ENCODE assay signal across 8 cellular contexts in genomic region chr19:14283813-14284520, GRCh38.
DNase-seq lines count a peak whose midpoint lies in the region; ATAC-seq, FAIRE-seq and TF ChIP-seq lines count a peak whose summit lies in the region.
"Not testable (repeated sequence)": the region's sequence is repeated elsewhere in the genome, so short reads cannot be mapped to it uniquely, and the experiment has no call there.

No MANE protein-coding gene starts in this region.

- not testable (repeated sequence) for H3K27ac Mint-ChIP-seq in activated T-helper 2 cell treated with anti-CD3 and anti-CD28 coated beads, Interferon-gamma antibody, Interleukin-2, Interleukin-4, amounts not matched to agents 10 μg/mL and 5 μg/mL and 100 μg/mL, durations not matched to agents 14 hours and 24 hours and 36 hours

- H3K4me3 ChIP-seq in GM12865 (ENCODE audit: low read depth, low read length) = not testable (repeated sequence)

- H3K4me3 Mint-ChIP-seq in activated T-helper 2 cell treated with anti-CD3 and anti-CD28 coated beads, Interferon-gamma antibody, Interleukin-2, Interleukin-4, amounts not matched to agents 10 μg/mL and 5 μg/mL and 100 μg/mL, durations not matched to agents 14 hours and 24 hours and 36 hours (ENCODE audit: low read depth) = not testable (repeated sequence)

- not testable (repeated sequence) for H3K9me3 Mint-ChIP-seq in activated T-helper 2 cell treated with anti-CD3 and anti-CD28 coated beads, Interferon-gamma antibody, Interleukin-2, Interleukin-4, amounts not matched to agents 10 μg/mL and 5 μg/mL and 100 μg/mL, durations not matched to agents 14 hours and 24 hours and 36 hours

- not testable (repeated sequence) for TF ChIP-seq CTCF in GM12865 (IDR thresholded peaks at IDR 0.05; ENCODE audit: insufficient read depth, low read depth, low read length, missing control alignments)

- H3K36me3 Mint-ChIP-seq in activated T-helper 2 cell treated with anti-CD3 and anti-CD28 coated beads, Interferon-gamma antibody, Interleukin-2, Interleukin-4, amounts not matched to agents 10 μg/mL and 5 μg/mL and 100 μg/mL, durations not matched to agents 14 hours and 24 hours and 36 hours (ENCODE audit: low read depth) = not testable (repeated sequence)

- intact Hi-C loops in activated T-helper 2 cell treated with anti-CD3 and anti-CD28 coated beads, Interferon-gamma antibody, Interleukin-2, Interleukin-4, amounts not matched to agents 10 μg/mL and 5 μg/mL and 100 μg/mL, durations not matched to agents 14 hours and 24 hours and 36 hours (cut with micrococcal nuclease) = loop anchor here (10.0 kb wide), 1 partner anchor 79 kb away; the partner anchor contains the start of gene ADGRL1

- not testable (repeated sequence) for H3K27me3 Mint-ChIP-seq in activated T-helper 2 cell treated with anti-CD3 and anti-CD28 coated beads, Interferon-gamma antibody, Interleukin-2, Interleukin-4, amounts not matched to agents 10 μg/mL and 5 μg/mL and 100 μg/mL, durations not matched to agents 14 hours and 24 hours and 36 hours (ENCODE audit: low read depth)

- peaks cover 10% of the 10 kb centered on the region for H3K4me1 Mint-ChIP-seq in activated T-helper 2 cell treated with anti-CD3 and anti-CD28 coated beads, Interferon-gamma antibody, Interleukin-2, Interleukin-4, amounts not matched to agents 10 μg/mL and 5 μg/mL and 100 μg/mL, durations not matched to agents 14 hours and 24 hours and 36 hours (ENCODE audit: low read depth)

- FAIRE-seq in urothelium cell line (lab: Jason Lieb, UNC) = not testable (repeated sequence)

- ATAC-seq in GM21515 (IDR thresholded peaks at IDR 0.05; ENCODE audit: unreplicated experiment) (peak; percentile 67), HG03139 (IDR thresholded peaks at IDR 0.05; ENCODE audit: unreplicated experiment) (peak; percentile 52)

- DNase-seq in GM12865 (ENCODE audit: low read depth) = peak; percentile 92
- DNase-seq in OCI-M1 (lab: John Stamatoyannopoulos, UW) = peak; percentile 85
- peak; percentile 18 for DNase-seq in activated T-helper 2 cell treated with anti-CD3 and anti-CD28 coated beads, Interferon-gamma antibody, Interleukin-2, Interleukin-4, amounts not matched to agents 10 μg/mL and 5 μg/mL and 100 μg/mL, durations not matched to agents 14 hours and 24 hours and 36 hours (ENCODE audit: low spot score)
- peak; percentile 81 for DNase-seq in fibroblast of gingiva (ENCODE audit: low read depth)
- peak; percentile 10 for DNase-seq in mucosa of gallbladder (ENCODE audit: low spot score)
- peak; percentile 44 for DNase-seq in urothelium cell line (ENCODE audit: low spot score)

Comparison
In these comparisons a context has a peak if more than half of its experiments do, and no peak if none do; other contexts are left out.
1. DNase-seq: peak in every context shown above with its lines; median percentile 92 in GM12865; 85 in OCI-M1; 81 in fibroblast of gingiva; 44 in urothelium cell line; 18 in activated T-helper 2 cell treated with anti-CD3 and anti-CD28 coated beads, Interferon-gamma antibody, Interleukin-2, Interleukin-4, amounts not matched to agents 10 μg/mL and 5 μg/mL and 100 μg/mL, durations not matched to agents 14 hours and 24 hours and 36 hours; 10 in mucosa of gallbladder.